8 cellular contexts compared by ENCODE assay signal in the genomic region with DNA sequence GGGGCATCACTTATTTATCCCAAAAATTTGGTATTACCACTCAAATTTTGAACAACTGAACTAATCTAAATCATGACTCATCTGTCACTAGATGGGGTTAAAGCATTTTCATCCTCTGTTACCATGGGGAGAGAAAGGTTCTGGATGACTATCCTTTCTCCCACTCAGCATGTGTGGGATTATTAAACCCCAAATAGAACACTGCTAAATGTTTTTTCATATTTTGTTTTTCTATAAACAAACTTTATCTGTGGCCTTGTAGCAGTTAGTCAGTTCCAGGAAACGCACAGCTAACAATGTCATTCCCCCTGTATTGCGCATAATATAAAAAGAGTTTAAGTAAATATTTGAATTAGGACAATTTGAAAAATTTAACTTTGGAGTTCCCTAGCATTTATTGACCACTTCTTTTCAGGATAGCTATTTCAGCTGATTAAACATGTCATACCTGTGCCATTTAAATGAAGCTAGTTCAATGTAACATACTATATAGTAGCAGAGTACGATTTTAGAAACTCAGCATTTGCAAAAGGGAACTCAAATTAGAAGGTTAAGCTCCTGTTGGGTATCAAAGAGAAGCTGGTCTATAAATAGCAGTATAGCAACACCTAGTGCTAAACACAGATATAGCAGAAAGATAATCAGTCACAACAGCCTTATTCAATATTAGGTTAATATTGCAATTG. TPM values are rescaled to one million over a fixed set of nuclear protein-coding genes. Genes with fewer than 3 reads are reported as not detected.
DNase-seq lines count a peak whose midpoint lies in the region; ATAC-seq and TF ChIP-seq lines count a peak whose summit lies in the region.

No MANE protein-coding gene starts in this region.

- no peaks in the 10 kb centered on the region for H3K9me3 ChIP-seq in SJSA1 (replicated peaks)
- H3K9me3 ChIP-seq in tibial nerve = no peaks in the 10 kb centered on the region

- H3K27me3 ChIP-seq in SJSA1 (replicated peaks) (no peaks in the 10 kb centered on the region), tibial nerve (no peaks in the 10 kb centered on the region)

- no peak for TF ChIP-seq POLR2A in tibial nerve (IDR thresholded peaks at IDR 0.05)

- ATAC-seq in HG03432 (IDR thresholded peaks at IDR 0.05; ENCODE audit: unreplicated experiment) (peak; percentile 57), HG02970 (IDR thresholded peaks at IDR 0.05; ENCODE audit: low FRiP score, unreplicated experiment) (no peak), omental fat pad (ENCODE audit: low FRiP score) (no peak)

- H3K4me1 ChIP-seq in SJSA1 (replicated peaks) (peaks cover 48% of the 10 kb centered on the region), tibial nerve (peaks cover 0 to 52% (median 13%) of the 10 kb centered on the region in 4 donors)

- 33 to 39% methylated on average over 3 of the region's 3 CpGs for WGBS in tibial nerve, 2 donors

- TF ChIP-seq CTCF in tibial nerve (IDR thresholded peaks at IDR 0.05) (peak; percentile 23 to 61 (median 39)), omental fat pad (IDR thresholded peaks at IDR 0.05) (no peak)

- H3K4me3 ChIP-seq in SJSA1 = no peak overlapping the region
- no peak overlapping the region for H3K4me3 ChIP-seq in tibial nerve

- H3K27ac ChIP-seq in SJSA1 (peak overlapping the region; percentile 32), tibial nerve (peak overlapping the region in 1 of 4 donors; percentile 48)

- H3K36me3 ChIP-seq in SJSA1 = no peaks in the 10 kb centered on the region
- H3K36me3 ChIP-seq in tibial nerve = no peaks in the 10 kb centered on the region

- TF ChIP-seq EP300 in tibial nerve (IDR thresholded peaks at IDR 0.05) = no peak

- peak; percentile 55 for DNase-seq in NCI-H82 (lab: John Stamatoyannopoulos, UW)
- no peak for DNase-seq in NCI-H82 treated with DMSO at 0.1 percent for 48 hours (lab: John Stamatoyannopoulos, UW; ENCODE audit: unreplicated experiment)
- peak in 1 of 2 experiments; percentile 71 for DNase-seq in SJSA1 (ENCODE audit: low read depth in 1 of 2, low spot score in 2 of 2)
- DNase-seq in hepatic stellate cell (ENCODE audit: low spot score) = peak; percentile 33
- no peak for DNase-seq in tibial nerve (ENCODE audit: low spot score in 2 of 2)
- DNase-seq in omental fat pad (ENCODE audit: low spot score) = no peak

RNA-seq across cellular contexts. Expression of a gene that starts 9.2 kb away (rescaled TPM):
- not detected in 2 replicates for total RNA-seq in SJSA1 (2014; rRNA removed; shearing (Covaris generic))
- total RNA-seq in tibial nerve (not detected), omental fat pad (not detected)

RNA-seq across cellular contexts. Expression of a gene that starts 23.6 kb away (rescaled TPM):
- 3.3 and 21.9 TPM in 2 replicates for total RNA-seq in SJSA1 (2014; rRNA removed; shearing (Covaris generic))
- total RNA-seq in tibial nerve (10 to 100 TPM; 15.3 to 55.9 (median 45.4) TPM), omental fat pad (10 to 100 TPM in 3 of 4 donors, 1 to 10 TPM in 1; 9.7 to 73.3 (median 33.2) TPM)

Comparison
In these comparisons a context has a peak if more than half of its experiments do, and no peak if none do; other contexts are left out.
1. DNase-seq: peak in NCI-H82 (single experiment) and hepatic stellate cell (single experiment); none in NCI-H82 treated with DMSO at 0.1 percent for 48 hours (single experiment), tibial nerve (0 of 2) and omental fat pad (single experiment).
2. CTCF ChIP-seq: peak in tibial nerve (5 of 5); none in omental fat pad (0 of 3).